ENCODE assay signal across 8 cellular contexts in the genomic region with DNA sequence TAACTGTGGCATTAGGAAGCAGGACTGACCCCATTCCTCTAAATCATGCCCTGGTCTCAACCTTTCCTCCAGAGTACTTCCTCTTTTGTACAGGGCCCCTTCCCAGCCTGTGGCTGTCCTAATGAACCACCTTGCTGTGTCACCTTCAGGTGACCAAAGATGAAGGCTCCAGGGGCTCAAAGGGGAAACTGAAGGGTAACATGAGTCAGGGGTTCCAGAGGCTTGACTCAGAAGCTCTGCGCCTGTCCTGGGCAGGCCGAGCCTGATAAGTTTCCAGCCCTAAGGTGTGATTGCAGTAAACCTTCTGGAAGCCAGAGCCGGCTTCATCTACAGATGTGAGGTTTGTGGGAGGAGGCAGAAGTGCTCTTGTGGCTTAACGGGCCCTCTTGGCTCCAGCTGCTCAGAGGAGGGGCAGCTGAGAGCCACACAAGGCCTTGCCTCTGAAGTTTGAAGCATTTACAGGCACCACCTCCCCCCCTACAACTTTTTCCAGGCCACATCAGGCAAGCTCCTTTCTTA.
DNase-seq lines count a peak whose midpoint lies in the region; ATAC-seq and TF ChIP-seq lines count a peak whose summit lies in the region.

No MANE protein-coding gene starts in this region.

- peak overlapping the region; percentile 94 for H3K27ac Mint-ChIP-seq in activated naive CD8-positive, alpha-beta T cell treated with anti-CD3 and anti-CD28 coated beads, Interleukin-2, amount 10 ng/mL, durations not matched to agents 7 days and 5 days

- H3K4me3 Mint-ChIP-seq in activated naive CD8-positive, alpha-beta T cell treated with anti-CD3 and anti-CD28 coated beads, Interleukin-2, amount 10 ng/mL, durations not matched to agents 7 days and 5 days = peak overlapping the region; percentile 61

- H3K4me2 ChIP-seq in OCI-LY7 (ENCODE audit: low read length) = peak overlapping the region; percentile 47

- H4K20me1 ChIP-seq in OCI-LY7 (ENCODE audit: insufficient read depth, low read length) = no peaks in the 10 kb centered on the region

- CTCF ChIA-PET in OCI-LY7 (lab: Charles Lee; ENCODE audit: unreplicated experiment) = interaction anchor here (0.5 kb wide), 1 partner anchor 866 kb away, joined by 5 read pairs; no protein-coding TSS in a partner anchor

- H3K4me1 ChIP-seq in OCI-LY7 (ENCODE audit: insufficient read depth, low read length, poor library complexity, severe bottlenecking) = peaks cover 26% of the 10 kb centered on the region
- H3K4me1 ChIP-seq in rectal smooth muscle tissue (ENCODE audit: control insufficient read depth, insufficient read depth, low read length) = peaks cover 27% of the 10 kb centered on the region

- H3K27me3 ChIP-seq in rectal smooth muscle tissue (ENCODE audit: control insufficient read depth, insufficient read depth, low read length) = no peaks in the 10 kb centered on the region

- intact Hi-C loops in OCI-LY7 (cut with micrococcal nuclease; ENCODE audit: unreplicated experiment) = loop anchor here (5.0 kb wide), 1 partner anchor 278 kb away; no protein-coding TSS in a partner anchor

- ATAC-seq in GM18519 (IDR thresholded peaks at IDR 0.05; ENCODE audit: low FRiP score, unreplicated experiment) (peak; percentile 50), HG02678 (IDR thresholded peaks at IDR 0.05; ENCODE audit: unreplicated experiment) (peak; percentile 78)
- ATAC-seq in activated naive CD8-positive, alpha-beta T cell treated with anti-CD3 and anti-CD28 coated beads, Interleukin-2, amount 10 ng/mL, durations not matched to agents 7 days and 5 days (ENCODE audit: low read depth) = peak; percentile 84

- H3K4me3 ChIP-seq in OCI-LY7 (ENCODE audit: low read depth, low read length, poor library complexity, severe bottlenecking) = no peak overlapping the region
- H3K4me3 ChIP-seq in rectal smooth muscle tissue (ENCODE audit: low read length) = no peak overlapping the region

- no peak overlapping the region for H2AFZ ChIP-seq in OCI-LY7 (ENCODE audit: low read length)

- no peak for TF ChIP-seq CTCF in OCI-LY7 (conservative IDR thresholded peaks at IDR 0.05; ENCODE audit: low read length)

- H3K36me3 Mint-ChIP-seq in activated naive CD8-positive, alpha-beta T cell treated with anti-CD3 and anti-CD28 coated beads, Interleukin-2, amount 10 ng/mL, durations not matched to agents 7 days and 5 days = peaks cover 23% of the 10 kb centered on the region

- POLR2A ChIA-PET in OCI-LY7 (lab: Charles Lee) = interaction anchor here (0.6 to 1.6 kb wide), 9 partner anchors 12 to 867 kb away, joined by 3 to 4 read pairs (median 3); no protein-coding TSS in a partner anchor
- POLR2A ChIA-PET in activated naive CD8-positive, alpha-beta T cell treated with anti-CD3 and anti-CD28 coated beads, Interleukin-2, amount 10 ng/mL, durations not matched to agents 7 days and 5 days (lab: Charles Lee) = interaction anchor here (0.8 to 4.4 kb wide), 19 partner anchors 11 to 218 kb away, joined by 3 to 27 read pairs (median 5); partner anchors contain the start of gene SOCS1

- BruUV-seq in OCI-LY7 (replicated peaks; lab: Mats Ljungman, UMichigan) = no TSS peak

- peaks cover 62% of the 10 kb centered on the region for H3K4me1 Mint-ChIP-seq in activated naive CD8-positive, alpha-beta T cell treated with anti-CD3 and anti-CD28 coated beads, Interleukin-2, amount 10 ng/mL, durations not matched to agents 7 days and 5 days

- no peaks in the 10 kb centered on the region for H3K9me3 ChIP-seq in OCI-LY7 (ENCODE audit: low read length)

- no peaks in the 10 kb centered on the region for H3K9me3 Mint-ChIP-seq in activated naive CD8-positive, alpha-beta T cell treated with anti-CD3 and anti-CD28 coated beads, Interleukin-2, amount 10 ng/mL, durations not matched to agents 7 days and 5 days

- H3K27ac ChIP-seq in OCI-LY7 (ENCODE audit: low read depth, low read length, poor library complexity, severe bottlenecking) (peak overlapping the region; percentile 53), rectal smooth muscle tissue (ENCODE audit: low read depth, low read length) (peak overlapping the region; percentile 79)

- no peaks in the 10 kb centered on the region for H3K79me2 ChIP-seq in OCI-LY7 (ENCODE audit: insufficient read depth, low read depth, low read length)

- no peak overlapping the region for H3K9ac ChIP-seq in rectal smooth muscle tissue (ENCODE audit: low read length)

- no peaks in the 10 kb centered on the region for H3K27me3 Mint-ChIP-seq in activated naive CD8-positive, alpha-beta T cell treated with anti-CD3 and anti-CD28 coated beads, Interleukin-2, amount 10 ng/mL, durations not matched to agents 7 days and 5 days

- DNase-seq in OCI-LY7 (ENCODE audit: low spot score) = peak; percentile 69
- peak; percentile 67 for DNase-seq in activated naive CD8-positive, alpha-beta T cell treated with anti-CD3 and anti-CD28 coated beads, Interleukin-2, amount 10 ng/mL, durations not matched to agents 7 days and 5 days
- no peak for DNase-seq in NCI-H2029 (lab: John Stamatoyannopoulos, UW)
- no peak for DNase-seq in hepatic stellate cell (ENCODE audit: low spot score)
- no peak for DNase-seq in NCI-H82 (lab: John Stamatoyannopoulos, UW)

- H3K9me2 ChIP-seq in OCI-LY7 (ENCODE audit: insufficient read depth, low read length) = no peaks in the 10 kb centered on the region

- peaks cover 29% of the 10 kb centered on the region for H3K36me3 ChIP-seq in OCI-LY7 (ENCODE audit: insufficient read depth, low read length)
- H3K36me3 ChIP-seq in rectal smooth muscle tissue (ENCODE audit: control insufficient read depth, insufficient read depth, low read length) = no peaks in the 10 kb centered on the region

Comparison
In these comparisons a context has a peak if more than half of its experiments do, and no peak if none do; other contexts are left out.
1. DNase-seq: peak in OCI-LY7 (single experiment) and activated naive CD8-positive, alpha-beta T cell treated with anti-CD3 and anti-CD28 coated beads, Interleukin-2, amount 10 ng/mL, durations not matched to agents 7 days and 5 days (single experiment); none in NCI-H2029 (single experiment), hepatic stellate cell (single experiment) and NCI-H82 (single experiment).
2. Peak in every context shown above with its lines, with median percentiles within 50 percentile points of each other: ATAC-seq.